Comparison of ENCODE assay signal across 1 cellular context in the genomic region with DNA sequence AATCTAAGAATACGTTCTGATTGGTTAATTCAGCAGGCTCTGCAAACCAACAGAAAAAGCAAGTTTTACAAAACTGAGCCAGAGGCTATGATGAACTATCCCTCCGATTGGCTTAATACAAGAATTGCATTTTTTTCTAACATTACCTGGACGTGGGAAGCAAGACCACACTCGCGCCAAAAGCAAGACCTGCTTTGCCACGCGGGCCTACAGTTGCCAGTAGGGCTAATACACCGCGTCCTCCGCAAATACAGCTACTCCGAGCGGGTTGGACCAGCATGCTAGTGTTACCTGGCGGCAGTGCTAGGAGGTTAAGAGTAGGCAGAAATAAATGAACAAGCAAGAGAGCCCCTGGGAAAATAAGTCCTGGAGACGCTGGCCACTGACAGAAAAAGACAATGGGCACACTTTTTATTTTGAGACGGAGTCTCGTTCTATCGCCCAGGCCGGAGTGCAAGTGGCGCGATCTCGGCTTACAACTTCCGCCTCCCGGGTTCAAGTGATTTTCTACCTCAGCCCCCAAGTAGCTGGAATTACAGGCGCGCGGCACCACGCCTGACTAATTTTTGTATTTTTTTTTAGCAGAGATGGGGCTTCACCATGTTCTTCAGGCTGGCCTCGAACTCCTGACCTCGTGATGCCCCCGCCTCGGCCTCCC.
TF ChIP-seq lines count a peak whose summit lies in the region.

No MANE protein-coding gene starts in this region.

TF ChIP-seq in GM23338, 12 proteins besides CTCF, POLR2A, EP300 and RAD21 (continued from another document):
- TF ChIP-seq, protein P1, sequence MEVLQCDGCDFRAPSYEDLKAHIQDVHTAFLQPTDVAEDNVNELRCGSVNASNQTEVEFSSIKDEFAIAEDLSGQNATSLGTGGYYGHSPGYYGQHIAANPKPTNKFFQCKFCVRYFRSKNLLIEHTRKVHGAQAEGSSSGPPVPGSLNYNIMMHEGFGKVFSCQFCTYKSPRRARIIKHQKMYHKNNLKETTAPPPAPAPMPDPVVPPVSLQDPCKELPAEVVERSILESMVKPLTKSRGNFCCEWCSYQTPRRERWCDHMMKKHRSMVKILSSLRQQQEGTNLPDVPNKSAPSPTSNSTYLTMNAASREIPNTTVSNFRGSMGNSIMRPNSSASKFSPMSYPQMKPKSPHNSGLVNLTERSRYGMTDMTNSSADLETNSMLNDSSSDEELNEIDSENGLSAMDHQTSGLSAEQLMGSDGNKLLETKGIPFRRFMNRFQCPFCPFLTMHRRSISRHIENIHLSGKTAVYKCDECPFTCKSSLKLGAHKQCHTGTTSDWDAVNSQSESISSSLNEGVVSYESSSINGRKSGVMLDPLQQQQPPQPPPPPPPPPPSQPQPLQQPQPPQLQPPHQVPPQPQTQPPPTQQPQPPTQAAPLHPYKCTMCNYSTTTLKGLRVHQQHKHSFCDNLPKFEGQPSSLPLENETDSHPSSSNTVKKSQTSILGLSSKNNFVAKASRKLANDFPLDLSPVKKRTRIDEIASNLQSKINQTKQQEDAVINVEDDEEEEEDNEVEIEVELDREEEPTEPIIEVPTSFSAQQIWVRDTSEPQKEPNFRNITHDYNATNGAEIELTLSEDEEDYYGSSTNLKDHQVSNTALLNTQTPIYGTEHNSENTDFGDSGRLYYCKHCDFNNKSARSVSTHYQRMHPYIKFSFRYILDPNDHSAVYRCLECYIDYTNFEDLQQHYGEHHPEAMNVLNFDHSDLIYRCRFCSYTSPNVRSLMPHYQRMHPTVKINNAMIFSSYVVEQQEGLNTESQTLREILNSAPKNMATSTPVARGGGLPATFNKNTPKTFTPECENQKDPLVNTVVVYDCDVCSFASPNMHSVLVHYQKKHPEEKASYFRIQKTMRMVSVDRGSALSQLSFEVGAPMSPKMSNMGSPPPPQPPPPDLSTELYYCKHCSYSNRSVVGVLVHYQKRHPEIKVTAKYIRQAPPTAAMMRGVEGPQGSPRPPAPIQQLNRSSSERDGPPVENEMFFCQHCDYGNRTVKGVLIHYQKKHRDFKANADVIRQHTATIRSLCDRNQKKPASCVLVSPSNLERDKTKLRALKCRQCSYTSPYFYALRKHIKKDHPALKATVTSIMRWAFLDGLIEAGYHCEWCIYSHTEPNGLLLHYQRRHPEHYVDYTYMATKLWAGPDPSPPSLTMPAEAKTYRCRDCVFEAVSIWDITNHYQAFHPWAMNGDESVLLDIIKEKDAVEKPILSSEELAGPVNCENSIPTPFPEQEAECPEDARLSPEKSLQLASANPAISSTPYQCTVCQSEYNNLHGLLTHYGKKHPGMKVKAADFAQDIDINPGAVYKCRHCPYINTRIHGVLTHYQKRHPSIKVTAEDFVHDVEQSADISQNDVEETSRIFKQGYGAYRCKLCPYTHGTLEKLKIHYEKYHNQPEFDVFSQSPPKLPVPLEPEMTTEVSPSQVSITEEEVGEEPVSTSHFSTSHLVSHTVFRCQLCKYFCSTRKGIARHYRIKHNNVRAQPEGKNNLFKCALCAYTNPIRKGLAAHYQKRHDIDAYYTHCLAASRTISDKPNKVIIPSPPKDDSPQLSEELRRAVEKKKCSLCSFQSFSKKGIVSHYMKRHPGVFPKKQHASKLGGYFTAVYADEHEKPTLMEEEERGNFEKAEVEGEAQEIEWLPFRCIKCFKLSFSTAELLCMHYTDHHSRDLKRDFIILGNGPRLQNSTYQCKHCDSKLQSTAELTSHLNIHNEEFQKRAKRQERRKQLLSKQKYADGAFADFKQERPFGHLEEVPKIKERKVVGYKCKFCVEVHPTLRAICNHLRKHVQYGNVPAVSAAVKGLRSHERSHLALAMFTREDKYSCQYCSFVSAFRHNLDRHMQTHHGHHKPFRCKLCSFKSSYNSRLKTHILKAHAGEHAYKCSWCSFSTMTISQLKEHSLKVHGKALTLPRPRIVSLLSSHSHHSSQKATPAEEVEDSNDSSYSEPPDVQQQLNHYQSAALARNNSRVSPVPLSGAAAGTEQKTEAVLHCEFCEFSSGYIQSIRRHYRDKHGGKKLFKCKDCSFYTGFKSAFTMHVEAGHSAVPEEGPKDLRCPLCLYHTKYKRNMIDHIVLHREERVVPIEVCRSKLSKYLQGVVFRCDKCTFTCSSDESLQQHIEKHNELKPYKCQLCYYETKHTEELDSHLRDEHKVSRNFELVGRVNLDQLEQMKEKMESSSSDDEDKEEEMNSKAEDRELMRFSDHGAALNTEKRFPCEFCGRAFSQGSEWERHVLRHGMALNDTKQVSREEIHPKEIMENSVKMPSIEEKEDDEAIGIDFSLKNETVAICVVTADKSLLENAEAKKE (CRISPR knock-in tag; IDR thresholded peaks at IDR 0.05), result no peak
- TF ChIP-seq NANOG (IDR thresholded peaks at IDR 0.05; ENCODE audit: borderline replicate concordance), result no peak
- no peak for TF ChIP-seq JUNB (IDR thresholded peaks at IDR 0.05; ENCODE audit: unreplicated experiment)
- TF ChIP-seq, protein P2, sequence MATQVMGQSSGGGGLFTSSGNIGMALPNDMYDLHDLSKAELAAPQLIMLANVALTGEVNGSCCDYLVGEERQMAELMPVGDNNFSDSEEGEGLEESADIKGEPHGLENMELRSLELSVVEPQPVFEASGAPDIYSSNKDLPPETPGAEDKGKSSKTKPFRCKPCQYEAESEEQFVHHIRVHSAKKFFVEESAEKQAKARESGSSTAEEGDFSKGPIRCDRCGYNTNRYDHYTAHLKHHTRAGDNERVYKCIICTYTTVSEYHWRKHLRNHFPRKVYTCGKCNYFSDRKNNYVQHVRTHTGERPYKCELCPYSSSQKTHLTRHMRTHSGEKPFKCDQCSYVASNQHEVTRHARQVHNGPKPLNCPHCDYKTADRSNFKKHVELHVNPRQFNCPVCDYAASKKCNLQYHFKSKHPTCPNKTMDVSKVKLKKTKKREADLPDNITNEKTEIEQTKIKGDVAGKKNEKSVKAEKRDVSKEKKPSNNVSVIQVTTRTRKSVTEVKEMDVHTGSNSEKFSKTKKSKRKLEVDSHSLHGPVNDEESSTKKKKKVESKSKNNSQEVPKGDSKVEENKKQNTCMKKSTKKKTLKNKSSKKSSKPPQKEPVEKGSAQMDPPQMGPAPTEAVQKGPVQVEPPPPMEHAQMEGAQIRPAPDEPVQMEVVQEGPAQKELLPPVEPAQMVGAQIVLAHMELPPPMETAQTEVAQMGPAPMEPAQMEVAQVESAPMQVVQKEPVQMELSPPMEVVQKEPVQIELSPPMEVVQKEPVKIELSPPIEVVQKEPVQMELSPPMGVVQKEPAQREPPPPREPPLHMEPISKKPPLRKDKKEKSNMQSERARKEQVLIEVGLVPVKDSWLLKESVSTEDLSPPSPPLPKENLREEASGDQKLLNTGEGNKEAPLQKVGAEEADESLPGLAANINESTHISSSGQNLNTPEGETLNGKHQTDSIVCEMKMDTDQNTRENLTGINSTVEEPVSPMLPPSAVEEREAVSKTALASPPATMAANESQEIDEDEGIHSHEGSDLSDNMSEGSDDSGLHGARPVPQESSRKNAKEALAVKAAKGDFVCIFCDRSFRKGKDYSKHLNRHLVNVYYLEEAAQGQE (IDR thresholded peaks at IDR 0.05; ENCODE audit: unreplicated experiment), result no peak
- no peak for TF ChIP-seq CREB1 (CRISPR knock-in tag; IDR thresholded peaks at IDR 0.05; ENCODE audit: low read depth)
- no peak for TF ChIP-seq ZNF331 (CRISPR knock-in tag; IDR thresholded peaks at IDR 0.05; ENCODE audit: low read depth)
- no peak for TF ChIP-seq STAT1 (IDR thresholded peaks at IDR 0.05; ENCODE audit: unreplicated experiment)
